ENCODE assay signal across 11 cellular contexts in the genomic region with DNA sequence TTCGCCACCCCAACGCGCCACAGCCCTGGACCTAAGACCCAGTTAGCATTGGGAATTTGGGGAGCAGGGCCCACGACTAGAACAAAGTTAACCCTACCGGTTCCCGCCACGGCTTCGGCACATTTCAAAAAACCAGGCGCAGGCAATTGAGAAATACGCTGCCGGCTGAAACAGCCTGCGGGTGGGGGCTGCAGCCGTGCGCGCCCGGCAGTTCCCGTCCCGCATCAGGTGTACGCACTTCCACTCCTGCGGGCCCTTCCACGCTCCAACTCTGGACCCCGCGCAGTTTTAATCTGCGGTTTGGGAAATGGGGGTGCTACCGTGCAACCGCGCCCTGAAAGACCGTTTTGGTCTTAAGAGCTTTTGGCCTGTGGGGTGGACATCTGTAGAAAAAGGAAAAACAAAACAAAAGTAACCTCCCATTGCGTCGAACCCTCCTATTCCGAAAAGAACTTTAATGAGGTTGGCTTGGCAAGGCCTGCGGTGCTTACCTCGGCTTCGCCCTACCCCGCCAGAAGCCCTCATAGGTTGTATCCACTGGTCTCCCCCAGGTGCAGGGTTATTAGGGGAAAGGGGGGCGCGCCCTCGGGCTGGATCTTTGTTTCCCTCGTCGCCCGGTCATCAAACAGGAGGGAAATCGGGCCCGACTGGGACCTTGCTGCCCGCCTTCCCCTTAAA. TPM values are rescaled to one million over a fixed set of nuclear protein-coding genes. Genes with fewer than 3 reads are reported as not detected.
A peak's percentile ranks its signal among the peaks of the same experiment; 100 is the strongest.
DNase-seq lines count a peak whose midpoint lies in the region; ATAC-seq, FAIRE-seq and TF ChIP-seq lines count a peak whose summit lies in the region.
"Had no signal": no experiment of that assay in that cellular context is flagged by ENCODE, and none has a peak within 500 bp of the region (broad histone marks: within the 10 kb centered on the region; RNA-seq: fewer than 3 reads in every experiment).

No MANE protein-coding gene starts in this region.

- WGBS in HepG2 (ENCODE audit: low lambda C conversion rate) = 58% methylated on average over 39 of the region's 44 CpGs
- WGBS in sigmoid colon, 2 donors = 5 to 7% methylated on average over 44 of the region's 44 CpGs

- H3K4me1 ChIP-seq in astrocyte (ENCODE audit: insufficient read depth, low read length) (peaks cover 15% of the 10 kb centered on the region), iPS-20b (ENCODE audit: insufficient read depth, low read length) (peaks cover 13% of the 10 kb centered on the region; the same call in 1 of the 2 replicates), HepG2 (ENCODE audit: insufficient read depth, low read length) (no peaks in the 10 kb centered on the region), sigmoid colon (peaks cover 0 to 38% (median 31%) of the 10 kb centered on the region in 4 donors)
- H3K4me1 ChIP-seq: BE2C had no signal

- POLR2A ChIA-PET in activated CD8-positive, alpha-beta T cell treated with anti-CD3 and anti-CD28 coated beads, Interleukin-2, amount 10 ng/mL, durations not matched to agents 7 days and 5 days (lab: Charles Lee) = no interaction called here
- POLR2A ChIA-PET in activated CD8-positive, alpha-beta T cell treated with anti-CD3 and anti-CD28 coated beads for 36 hours (lab: Charles Lee) = no interaction called here
- POLR2A ChIA-PET in HepG2 (lab: Yijun Ruan, JAX) = no interaction called here

- peaks cover 16% of the 10 kb centered on the region for H3K4me1 Mint-ChIP-seq in activated CD8-positive, alpha-beta T cell treated with anti-CD3 and anti-CD28 coated beads, Interleukin-2, amount 10 ng/mL, durations not matched to agents 7 days and 5 days (ENCODE audit: low read depth)
- peaks cover 22% of the 10 kb centered on the region for H3K4me1 Mint-ChIP-seq in activated CD8-positive, alpha-beta T cell treated with anti-CD3 and anti-CD28 coated beads for 36 hours (ENCODE audit: low read depth)
- H3K4me1 Mint-ChIP-seq in astrocyte (ENCODE audit: low read depth, unreplicated experiment) = no peaks in the 10 kb centered on the region

- no peaks in the 10 kb centered on the region for H3K36me3 ChIP-seq in astrocyte (ENCODE audit: insufficient read depth, low read length)
- H3K36me3 ChIP-seq in iPS-20b (ENCODE audit: insufficient read depth, low read depth, low read length) = no peaks in the 10 kb centered on the region
- no peaks in the 10 kb centered on the region for H3K36me3 ChIP-seq in HepG2 (replicated peaks in 1 of 2; ENCODE audit: control insufficient read depth in 1 of 2, insufficient read depth in 2 of 2, low read length in 2 of 2)
- H3K36me3 ChIP-seq in sigmoid colon = no peaks in the 10 kb centered on the region
- H3K36me3 ChIP-seq: BE2C, pancreas had no signal

- H3K9me3 Mint-ChIP-seq in activated CD8-positive, alpha-beta T cell treated with anti-CD3 and anti-CD28 coated beads, Interleukin-2, amount 10 ng/mL, durations not matched to agents 7 days and 5 days (ENCODE audit: insufficient read depth) = peaks cover 6% of the 10 kb centered on the region
- no peaks in the 10 kb centered on the region for H3K9me3 Mint-ChIP-seq in activated CD8-positive, alpha-beta T cell treated with anti-CD3 and anti-CD28 coated beads for 36 hours
- H3K9me3 Mint-ChIP-seq in astrocyte (ENCODE audit: unreplicated experiment) = peaks cover 14% of the 10 kb centered on the region

- no peak for DNase-seq in activated CD8-positive, alpha-beta T cell treated with anti-CD3 and anti-CD28 coated beads, Interleukin-2, amount 10 ng/mL, durations not matched to agents 7 days and 5 days
- DNase-seq in activated CD8-positive, alpha-beta T cell treated with anti-CD3 and anti-CD28 coated beads for 36 hours = no peak
- DNase-seq in astrocyte (ENCODE audit: low read depth) (no peak), substantia nigra (lab: John Stamatoyannopoulos, UW) (peak in 1 of 49 donors; percentile 15), HepG2 (ENCODE audit: low spot score) (no peak), sigmoid colon (no peak)
- DNase-seq: BE2C; stimulated activated CD8-positive, alpha-beta memory T cell treated with anti-CD3 and anti-CD28 coated beads, Interleukin-4, amount 100 ng/mL, for 48 hours had no signal

- H3K27ac ChIP-seq in astrocyte (ENCODE audit: low read depth, low read length) (no peak overlapping the region), iPS-20b (ENCODE audit: low read length) (no peak overlapping the region), substantia nigra (ENCODE audit: low read depth, low read length, poor library complexity, severe bottlenecking) (peak overlapping the region; percentile 17), HepG2 (ENCODE audit: extremely low read length, insufficient read depth, low read length) (no peak overlapping the region), sigmoid colon (no peak overlapping the region)
- H3K27ac ChIP-seq: pancreas had no signal

- no peak for TF ChIP-seq POLR2A in HepG2 (IDR thresholded peaks at IDR 0.05; ENCODE audit: insufficient read depth in 1 of 2, low read depth in 2 of 2, low read length in 2 of 2)
- TF ChIP-seq POLR2A in sigmoid colon (IDR thresholded peaks at IDR 0.05) = no peak

- BruUV-seq in HepG2 (replicated peaks; lab: Mats Ljungman, UMichigan) = no TSS peak

- H3K4me3 ChIP-seq in astrocyte (ENCODE audit: insufficient read depth, low read depth, low read length) (peak overlapping the region; percentile 51), iPS-20b (ENCODE audit: low read length) (peak overlapping the region; percentile 65), HepG2 (replicated peaks in 1 of 3; ENCODE audit: insufficient read depth in 1 of 3, low read depth in 2 of 3, low read length in 3 of 3) (no peak overlapping the region), sigmoid colon (no peak overlapping the region)

- peaks cover 45% of the 10 kb centered on the region for H4K20me1 ChIP-seq in astrocyte (ENCODE audit: insufficient read depth, low read length)
- no peaks in the 10 kb centered on the region for H4K20me1 ChIP-seq in HepG2 (ENCODE audit: insufficient read depth, low read length)

- H3K36me3 Mint-ChIP-seq in activated CD8-positive, alpha-beta T cell treated with anti-CD3 and anti-CD28 coated beads, Interleukin-2, amount 10 ng/mL, durations not matched to agents 7 days and 5 days (ENCODE audit: low read depth) = peaks cover 3% of the 10 kb centered on the region
- H3K36me3 Mint-ChIP-seq in activated CD8-positive, alpha-beta T cell treated with anti-CD3 and anti-CD28 coated beads for 36 hours (ENCODE audit: low read depth) = no peaks in the 10 kb centered on the region
- no peaks in the 10 kb centered on the region for H3K36me3 Mint-ChIP-seq in astrocyte (ENCODE audit: low read depth, unreplicated experiment)

- intact Hi-C loops in activated CD8-positive, alpha-beta T cell treated with anti-CD3 and anti-CD28 coated beads for 36 hours (cut with micrococcal nuclease) = loop anchor here (5.0 kb wide), 1 partner anchor 651 kb away; a partner anchor contains a TSS
- intact Hi-C loops in HepG2 (cut with micrococcal nuclease; ENCODE audit: unreplicated experiment) (no loop called here), sigmoid colon (cut with DNase I) (no loop called here)

- peaks cover 82% of the 10 kb centered on the region for H3K27me3 Mint-ChIP-seq in activated CD8-positive, alpha-beta T cell treated with anti-CD3 and anti-CD28 coated beads, Interleukin-2, amount 10 ng/mL, durations not matched to agents 7 days and 5 days (ENCODE audit: low read depth)
- peaks cover 79% of the 10 kb centered on the region for H3K27me3 Mint-ChIP-seq in activated CD8-positive, alpha-beta T cell treated with anti-CD3 and anti-CD28 coated beads for 36 hours
- peaks cover 82% of the 10 kb centered on the region for H3K27me3 Mint-ChIP-seq in astrocyte (ENCODE audit: low read depth, unreplicated experiment)

- H3K4me3 Mint-ChIP-seq in activated CD8-positive, alpha-beta T cell treated with anti-CD3 and anti-CD28 coated beads, Interleukin-2, amount 10 ng/mL, durations not matched to agents 7 days and 5 days = peak overlapping the region; percentile 43
- H3K4me3 Mint-ChIP-seq in activated CD8-positive, alpha-beta T cell treated with anti-CD3 and anti-CD28 coated beads for 36 hours = no peak overlapping the region
- no peak overlapping the region for H3K4me3 Mint-ChIP-seq in astrocyte (ENCODE audit: unreplicated experiment)

- no peak for TF ChIP-seq CTCF in activated CD8-positive, alpha-beta T cell treated with anti-CD3 and anti-CD28 coated beads for 36 hours (IDR thresholded peaks at IDR 0.05)
- TF ChIP-seq CTCF in astrocyte (IDR thresholded peaks at IDR 0.05; ENCODE audit: insufficient read depth, low read depth, low read length) (no peak), HepG2 (CRISPR knock-in tag; IDR thresholded peaks at IDR 0.05) (no peak), sigmoid colon (IDR thresholded peaks at IDR 0.05) (no peak)

- CTCF ChIA-PET in activated CD8-positive, alpha-beta T cell treated with anti-CD3 and anti-CD28 coated beads, Interleukin-2, amount 10 ng/mL, durations not matched to agents 7 days and 5 days (lab: Charles Lee) = no interaction called here
- CTCF ChIA-PET in activated CD8-positive, alpha-beta T cell treated with anti-CD3 and anti-CD28 coated beads for 36 hours (lab: Charles Lee) = interaction anchor here (2.3 kb wide), 1 partner anchor 10 kb away, joined by 7 read pairs; no protein-coding TSS in a partner anchor
- CTCF ChIA-PET in HepG2 (lab: Yijun Ruan, JAX; ENCODE audit: low intra/inter-chr PET ratio, low total read pairs) = no interaction called here

- peaks cover 51% of the 10 kb centered on the region for H3K79me2 ChIP-seq in astrocyte (ENCODE audit: insufficient read depth, low read length)
- no peaks in the 10 kb centered on the region for H3K79me2 ChIP-seq in HepG2 (ENCODE audit: insufficient read depth, low read length)

- in situ Hi-C loops in HepG2 (cut with HindIII; ENCODE audit: extremely low pct_ligation_motif_present, low pct_unique_long_range_greater_than_20kb) = no loop called here

- no peak for ATAC-seq in activated CD8-positive, alpha-beta T cell treated with anti-CD3 and anti-CD28 coated beads, Interleukin-2, amount 10 ng/mL, durations not matched to agents 7 days and 5 days
- no peak for ATAC-seq in activated CD8-positive, alpha-beta T cell treated with anti-CD3 and anti-CD28 coated beads for 36 hours
- ATAC-seq in GM21515 (IDR thresholded peaks at IDR 0.05; ENCODE audit: unreplicated experiment) (no peak), HepG2 (no peak)

- FAIRE-seq in astrocyte (lab: Jason Lieb, UNC) (no peak), HepG2 (lab: Jason Lieb, UNC) (no peak)
- FAIRE-seq: pancreas had no signal

- H3K27ac Mint-ChIP-seq in activated CD8-positive, alpha-beta T cell treated with anti-CD3 and anti-CD28 coated beads, Interleukin-2, amount 10 ng/mL, durations not matched to agents 7 days and 5 days = no peak overlapping the region
- no peak overlapping the region for H3K27ac Mint-ChIP-seq in activated CD8-positive, alpha-beta T cell treated with anti-CD3 and anti-CD28 coated beads for 36 hours
- peak overlapping the region; percentile 58 for H3K27ac Mint-ChIP-seq in astrocyte (ENCODE audit: unreplicated experiment)

- no peaks in the 10 kb centered on the region for H3K9me3 ChIP-seq in astrocyte (ENCODE audit: insufficient read depth, low read depth, low read length)
- H3K9me3 ChIP-seq in iPS-20b (ENCODE audit: insufficient read depth, low read depth, low read length) = no peaks in the 10 kb centered on the region
- no peaks in the 10 kb centered on the region for H3K9me3 ChIP-seq in HepG2 (ENCODE audit: low read length)
- no peaks in the 10 kb centered on the region for H3K9me3 ChIP-seq in sigmoid colon
- H3K9me3 ChIP-seq: BE2C, pancreas had no signal

- TF ChIP-seq RAD21 in HepG2 (CRISPR knock-in tag; IDR thresholded peaks at IDR 0.05) = no peak

- H3K4me2 ChIP-seq in astrocyte (ENCODE audit: low read length) (peak overlapping the region; percentile 99), HepG2 (ENCODE audit: low read depth, low read length) (no peak overlapping the region)

- TF ChIP-seq EP300 in HepG2 (IDR thresholded peaks at IDR 0.05; ENCODE audit: low read depth in 2 of 2, low read length in 2 of 2) (no peak), HepG2 (CRISPR knock-in tag; IDR thresholded peaks at IDR 0.05; ENCODE audit: borderline replicate concordance) (no peak), sigmoid colon (IDR thresholded peaks at IDR 0.05) (no peak)

- H3K27me3 ChIP-seq in astrocyte (ENCODE audit: insufficient read depth, low read length) (peaks cover 69% of the 10 kb centered on the region), iPS-20b (ENCODE audit: insufficient read depth, low read length) (peaks cover 100% of the 10 kb centered on the region), HepG2 (ENCODE audit: control insufficient read depth in 1 of 2, insufficient read depth in 2 of 2, low read length in 2 of 2) (peaks cover 13 to 83% of the 10 kb centered on the region in 2 experiments), sigmoid colon (peaks cover 67 to 99% (median 86%) of the 10 kb centered on the region in 3 donors)
- H3K27me3 ChIP-seq: BE2C had no signal

- peak overlapping the region; percentile 48 for H3K9ac ChIP-seq in astrocyte (ENCODE audit: low read length)
- no peak overlapping the region for H3K9ac ChIP-seq in iPS-20b (ENCODE audit: low read depth, low read length)
- no peak overlapping the region for H3K9ac ChIP-seq in HepG2 (ENCODE audit: insufficient read depth, low read depth, low read length)

- H2AFZ ChIP-seq in astrocyte (ENCODE audit: low read depth, low read length) (peak overlapping the region; percentile 40), HepG2 (ENCODE audit: low read length) (no peak overlapping the region)

RNA-seq across cellular contexts. Expression of a gene that starts 7.1 kb away (rescaled TPM):
- not detected for total RNA-seq in activated CD8-positive, alpha-beta T cell treated with anti-CD3 and anti-CD28 coated beads, Interleukin-2, amount 10 ng/mL, durations not matched to agents 7 days and 5 days
- under 1 TPM; 0.14 to 0.34 TPM for total RNA-seq in activated CD8-positive, alpha-beta T cell treated with anti-CD3 and anti-CD28 coated beads for 36 hours
- 0.57 and 0.75 TPM in 2 replicates for total RNA-seq in astrocyte
- not detected in 2 replicates for total RNA-seq in HepG2 (2016; rRNA removed; fragmentation: Illumina TruSeq; extraction: Trizol)
- not detected in 2 replicates for total RNA-seq in HepG2 (2016; cell fraction: cytosol; rRNA removed; fragmentation: Illumina TruSeq; extraction: Trizol; ENCODE audit: low read depth)
- not detected in 2 replicates for total RNA-seq in HepG2 (2016; cell fraction: insoluble cytoplasmic fraction; rRNA removed; fragmentation: Illumina TruSeq; extraction: Trizol)
- not detected in 2 replicates for total RNA-seq in HepG2 (2016; cell fraction: membrane; rRNA removed; fragmentation: Illumina TruSeq; extraction: Trizol)
- not detected in 2 replicates for total RNA-seq in HepG2 (2016; cell fraction: nucleus; rRNA removed; fragmentation: Illumina TruSeq; extraction: Trizol)
- polyA plus RNA-seq in HepG2 (2011; rRNA removed) = not detected in 2 replicates
- not detected in 2 replicates for polyA plus RNA-seq in HepG2 (2011; cell fraction: cytosol; rRNA removed)
- not detected in 2 replicates for polyA plus RNA-seq in HepG2 (2011; cell fraction: nucleus; rRNA removed)
- polyA plus RNA-seq in HepG2 (2012) = not detected in 2 replicates
- polyA plus RNA-seq in HepG2 (2016; cell fraction: cytosol; fragmentation: Illumina TruSeq; extraction: Trizol; ENCODE audit: low read depth) = not detected in 2 replicates
- not detected in 2 replicates for polyA plus RNA-seq in HepG2 (2016; cell fraction: insoluble cytoplasmic fraction; fragmentation: Illumina TruSeq; extraction: Trizol; ENCODE audit: low read depth)
- polyA plus RNA-seq in HepG2 (2016; cell fraction: membrane; fragmentation: Illumina TruSeq; extraction: Trizol; ENCODE audit: low read depth) = not detected in 2 replicates
- polyA plus RNA-seq in HepG2 (2016; cell fraction: nucleus; fragmentation: Illumina TruSeq; extraction: Trizol; ENCODE audit: insufficient read depth, low read depth) = not detected in 2 replicates
- polyA minus RNA-seq in HepG2 (2011; rRNA and poly(A)+ RNA removed; ENCODE audit: low replicate concordance) = 1.1 TPM in 1 of 2 replicates, not detected in the other
- polyA minus RNA-seq in HepG2 (2011; cell fraction: cytosol; rRNA and poly(A)+ RNA removed) = not detected in 2 replicates
- polyA minus RNA-seq in HepG2 (2011; cell fraction: nucleus; rRNA and poly(A)+ RNA removed) = not detected in 2 replicates
- not detected for total RNA-seq in sigmoid colon
- not detected for polyA plus RNA-seq in sigmoid colon

Comparison
In these comparisons a context has a peak if more than half of its experiments do, and no peak if none do; other contexts are left out.
1. H3K4me3 ChIP-seq: peak in astrocyte (single experiment) and iPS-20b (single experiment); none in HepG2 (0 of 3) and sigmoid colon (0 of 4).